ENCODE assay signal across 10 cellular contexts in the genomic region with DNA sequence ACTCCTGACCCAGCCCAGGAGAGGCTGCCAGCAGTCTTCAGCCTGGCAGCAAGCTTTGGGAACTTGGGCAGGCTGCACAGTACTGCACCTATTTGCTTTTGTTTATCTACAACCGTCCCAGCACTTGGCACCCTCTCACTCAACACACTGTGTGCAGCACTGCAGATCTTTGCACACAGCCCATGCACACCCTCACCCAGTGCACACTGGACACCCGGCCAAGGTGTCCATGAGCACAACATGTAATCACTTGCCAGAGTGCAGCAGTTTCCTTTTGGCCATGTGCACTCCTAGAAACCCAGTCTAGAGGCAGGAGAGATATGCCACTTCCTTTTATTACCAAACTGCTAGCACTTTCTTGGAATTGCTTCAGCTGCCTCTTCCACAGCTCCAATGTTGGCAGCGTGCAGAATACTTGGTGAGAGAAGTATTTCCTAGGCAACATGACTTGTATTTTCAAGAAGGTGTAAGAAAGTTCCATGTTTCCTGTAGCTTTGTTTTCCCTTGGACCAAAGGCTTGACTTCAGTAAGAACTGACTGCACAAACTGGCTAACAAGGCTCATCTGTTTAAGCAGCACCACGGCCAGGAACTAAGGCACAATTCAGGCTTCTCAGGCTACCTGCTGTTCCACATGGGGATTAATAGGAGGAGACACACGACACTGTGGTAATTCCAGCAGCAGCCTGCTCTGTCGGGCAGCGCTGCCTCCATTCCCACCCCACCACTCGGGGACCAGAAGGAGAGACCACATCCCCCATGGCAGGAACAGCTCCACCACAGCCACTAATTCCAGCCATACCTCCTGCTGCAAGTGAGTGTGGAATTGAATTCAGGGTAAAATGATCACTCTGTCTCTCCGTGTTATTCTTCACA. TPM values are rescaled to one million over a fixed set of nuclear protein-coding genes. Genes with fewer than 3 reads are reported as not detected.
A peak's percentile ranks its signal among the peaks of the same experiment; 100 is the strongest.
DNase-seq lines count a peak whose midpoint lies in the region; ATAC-seq, FAIRE-seq and TF ChIP-seq lines count a peak whose summit lies in the region.
"Had no signal": no experiment of that assay in that cellular context is flagged by ENCODE, and none has a peak within 500 bp of the region (broad histone marks: within the 10 kb centered on the region; RNA-seq: fewer than 3 reads in every experiment).

No MANE protein-coding gene starts in this region.

- H3K4me3 ChIP-seq in adipocyte (ENCODE audit: low read length) (peak overlapping the region; percentile 38), left ventricle myocardium inferior (peak overlapping the region; percentile 39), smooth muscle cell (no peak overlapping the region)
- H3K4me3 ChIP-seq: HAP-1 had no signal

- 62% methylated on average over 9 of the region's 9 CpGs for WGBS in smooth muscle cell (ENCODE audit: low lambda C conversion rate)

- intact Hi-C loops in left ventricle myocardium inferior (cut with micrococcal nuclease): no loop called here
- intact Hi-C loops in sciatic nerve (cut with DNase I): no loop called here

- no peak overlapping the region for H3K4me3 Mint-ChIP-seq in activated naive CD8-positive, alpha-beta T cell treated with anti-CD3 and anti-CD28 coated beads for 36 hours

- H3K27me3 Mint-ChIP-seq in activated naive CD8-positive, alpha-beta T cell treated with anti-CD3 and anti-CD28 coated beads for 36 hours: peaks cover 9% of the 10 kb centered on the region

- no peaks in the 10 kb centered on the region for H3K36me3 Mint-ChIP-seq in activated naive CD8-positive, alpha-beta T cell treated with anti-CD3 and anti-CD28 coated beads for 36 hours

- H3F3A ChIP-seq in smooth muscle cell (ENCODE audit: low read depth): no peaks in the 10 kb centered on the region

- DNase-seq in KBM-7 (peak; percentile 82), adipocyte (ENCODE audit: low read depth) (peak; percentile 26), left ventricle myocardium inferior (peak; percentile 35), sciatic nerve (ENCODE audit: low spot score) (no peak), smooth muscle cell (lab: John Stamatoyannopoulos, UW; ENCODE audit: unreplicated experiment) (no peak), RCC 7860 (ENCODE audit: low spot score) (no peak)
- DNase-seq in activated naive CD8-positive, alpha-beta T cell treated with anti-CD3 and anti-CD28 coated beads for 36 hours: no peak
- DNase-seq: islet precursor cell had no signal

- H3K27ac Mint-ChIP-seq in activated naive CD8-positive, alpha-beta T cell treated with anti-CD3 and anti-CD28 coated beads for 36 hours: no peak overlapping the region

- H3K4me1 ChIP-seq in adipocyte (ENCODE audit: control insufficient read depth, insufficient read depth, low read length) (peaks cover 36% of the 10 kb centered on the region), left ventricle myocardium inferior (peaks cover 44% of the 10 kb centered on the region), smooth muscle cell (ENCODE audit: low read depth) (peaks cover 28% of the 10 kb centered on the region)
- H3K4me1 ChIP-seq: HAP-1 had no signal

- ATAC-seq in sciatic nerve (peak; percentile 63), HG02588 (IDR thresholded peaks at IDR 0.05; ENCODE audit: unreplicated experiment) (no peak)

- no peak for FAIRE-seq in RCC 7860 (lab: Jason Lieb, UNC)

- no peak overlapping the region for H3K9ac ChIP-seq in adipocyte (ENCODE audit: low read length)
- no peak overlapping the region for H3K9ac ChIP-seq in smooth muscle cell (ENCODE audit: low read depth)

- TF ChIP-seq CTCF in left ventricle myocardium inferior (IDR thresholded peaks at IDR 0.05; ENCODE audit: borderline replicate concordance): no peak
- TF ChIP-seq CTCF in smooth muscle cell (IDR thresholded peaks at IDR 0.05; ENCODE audit: borderline replicate concordance, insufficient read depth, poor library complexity, severe bottlenecking): no peak

- H3K36me3 ChIP-seq in adipocyte (ENCODE audit: control insufficient read depth, insufficient read depth, low read length, severe bottlenecking) (no peaks in the 10 kb centered on the region), left ventricle myocardium inferior (no peaks in the 10 kb centered on the region), smooth muscle cell (ENCODE audit: low read depth) (no peaks in the 10 kb centered on the region)
- H3K36me3 ChIP-seq: HAP-1 had no signal

- H3K79me2 ChIP-seq in smooth muscle cell (ENCODE audit: low read depth): peaks cover 96% of the 10 kb centered on the region

- H3K9me3 ChIP-seq in adipocyte (ENCODE audit: control insufficient read depth, low read length) (no peaks in the 10 kb centered on the region), left ventricle myocardium inferior (replicated peaks) (no peaks in the 10 kb centered on the region), smooth muscle cell (replicated peaks; ENCODE audit: low read depth) (no peaks in the 10 kb centered on the region)
- H3K9me3 ChIP-seq: HAP-1 had no signal

- no peak overlapping the region for H3K4me2 ChIP-seq in smooth muscle cell

- H3K27ac ChIP-seq in left ventricle myocardium inferior (replicated peaks) (peak overlapping the region; percentile 70), smooth muscle cell (ENCODE audit: low read depth) (no peak overlapping the region)

- peaks cover 2% of the 10 kb centered on the region for H3K4me1 Mint-ChIP-seq in activated naive CD8-positive, alpha-beta T cell treated with anti-CD3 and anti-CD28 coated beads for 36 hours

- peaks cover 28% of the 10 kb centered on the region for H3K27me3 ChIP-seq in adipocyte (replicated peaks; ENCODE audit: control insufficient read depth, insufficient read depth, low read length)
- no peaks in the 10 kb centered on the region for H3K27me3 ChIP-seq in left ventricle myocardium inferior (ENCODE audit: low read depth)
- H3K27me3 ChIP-seq in smooth muscle cell (ENCODE audit: low read depth): no peaks in the 10 kb centered on the region

- in situ Hi-C loops in KBM-7 (cut with MboI; ENCODE audit: low pct_unique_long_range_greater_than_20kb, low sequenced_read_pairs): no loop called here

- H2AFZ ChIP-seq in smooth muscle cell (ENCODE audit: low read depth): no peak overlapping the region

- H3K9me3 Mint-ChIP-seq in activated naive CD8-positive, alpha-beta T cell treated with anti-CD3 and anti-CD28 coated beads for 36 hours: no peaks in the 10 kb centered on the region

- peaks cover 76% of the 10 kb centered on the region for H4K20me1 ChIP-seq in smooth muscle cell (ENCODE audit: low read depth)

RNA-seq across cellular contexts. Expression of a gene that starts 15.3 kb away (rescaled TPM):
- total RNA-seq in left ventricle myocardium inferior (3.8 TPM), sciatic nerve (11.5 TPM), smooth muscle cell (21.5 and 23.5 TPM in 2 replicates)
- 9.3 and 10.0 TPM in 2 replicates for polyA plus RNA-seq in smooth muscle cell
- total RNA-seq in activated naive CD8-positive, alpha-beta T cell treated with anti-CD3 and anti-CD28 coated beads for 36 hours: under 1 TPM; 0.66 to 0.80 TPM

RNA-seq across cellular contexts. Expression of a gene that starts 16.3 kb away (rescaled TPM):
- total RNA-seq in left ventricle myocardium inferior: 22.7 TPM
- 43.5 TPM for total RNA-seq in sciatic nerve
- total RNA-seq in smooth muscle cell: 28.4 and 61.3 TPM in 2 replicates
- 26.8 and 34.7 TPM in 2 replicates for polyA plus RNA-seq in smooth muscle cell
- 10 to 100 TPM; 26.2 to 29.9 TPM for total RNA-seq in activated naive CD8-positive, alpha-beta T cell treated with anti-CD3 and anti-CD28 coated beads for 36 hours

RNA-seq across cellular contexts. Expression of a gene that starts 28.6 kb away (rescaled TPM):
- total RNA-seq in left ventricle myocardium inferior (11.6 TPM), sciatic nerve (15.7 TPM), smooth muscle cell (18.3 and 18.5 TPM in 2 replicates)
- polyA plus RNA-seq in smooth muscle cell: 8.1 and 8.7 TPM in 2 replicates
- total RNA-seq in activated naive CD8-positive, alpha-beta T cell treated with anti-CD3 and anti-CD28 coated beads for 36 hours: 1 to 10 TPM; 9.7 to 9.9 TPM

Comparison
In these comparisons a context has a peak if more than half of its experiments do, and no peak if none do; other contexts are left out.
1. DNase-seq: peak in KBM-7 (single experiment), adipocyte (single experiment) and left ventricle myocardium inferior (single experiment); none in sciatic nerve (single experiment), smooth muscle cell (single experiment), activated naive CD8-positive, alpha-beta T cell treated with anti-CD3 and anti-CD28 coated beads for 36 hours (single experiment) and RCC 7860 (single experiment).